ENCODE assay signal across 10 cellular contexts in the genomic region with DNA sequence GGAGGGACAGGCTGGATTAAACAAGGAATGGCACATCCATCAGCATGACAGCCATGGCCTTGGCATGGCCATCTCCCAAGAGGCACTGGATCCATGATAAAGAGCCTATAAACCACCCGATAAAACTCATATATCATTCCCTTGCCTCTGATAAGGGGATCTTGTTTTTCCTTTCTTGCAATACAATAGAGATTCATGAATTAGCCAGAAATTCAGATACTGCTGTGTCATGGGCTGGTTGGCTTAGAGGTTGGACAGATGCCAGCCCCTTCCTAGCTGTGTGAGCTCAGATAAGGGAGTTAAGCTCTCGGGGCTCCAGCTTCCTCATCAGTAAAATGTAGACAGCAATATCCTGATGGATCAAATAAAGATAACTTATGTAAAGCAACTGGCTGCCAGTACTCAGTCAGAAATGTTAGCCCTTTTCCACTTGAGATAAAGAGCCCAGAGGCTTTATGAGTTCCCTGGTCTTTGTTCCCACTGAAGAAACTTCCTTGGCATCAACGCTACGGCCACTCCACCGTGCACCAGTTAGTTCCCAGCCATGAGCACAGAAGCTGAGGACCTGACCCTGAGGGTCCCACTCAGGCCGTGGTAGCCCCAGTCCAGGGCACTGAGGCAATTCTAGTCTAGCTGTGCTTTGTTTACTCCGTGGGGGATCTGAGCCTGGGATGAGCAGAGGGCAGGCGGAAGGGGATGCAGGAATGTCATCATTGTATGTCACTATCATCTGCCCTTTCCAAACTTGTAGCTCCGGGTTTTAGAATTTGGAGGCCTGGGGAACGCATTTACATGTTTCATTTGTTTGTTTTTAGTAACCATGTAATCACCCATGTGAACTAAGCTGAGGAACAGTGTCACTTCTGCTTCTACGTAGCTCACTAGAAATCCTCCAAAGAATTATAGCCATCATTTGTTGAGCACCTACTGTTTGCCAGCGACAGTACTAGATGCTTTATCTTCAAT.
DNase-seq lines count a peak whose midpoint lies in the region; ATAC-seq, FAIRE-seq and TF ChIP-seq lines count a peak whose summit lies in the region.
"Had no signal": no experiment of that assay in that cellular context is flagged by ENCODE, and none has a peak within 500 bp of the region (broad histone marks: within the 10 kb centered on the region; RNA-seq: fewer than 3 reads in every experiment).

No MANE protein-coding gene starts in this region.

- no peaks in the 10 kb centered on the region for H3K9me3 ChIP-seq in right lobe of liver
- H3K9me3 ChIP-seq in suprapubic skin = no peaks in the 10 kb centered on the region

- H3K27me3 ChIP-seq in right lobe of liver (no peaks in the 10 kb centered on the region), suprapubic skin (no peaks in the 10 kb centered on the region)

- H3K27ac ChIP-seq in right lobe of liver (peak overlapping the region; percentile 30 to 61 (median 48)), suprapubic skin (no peak overlapping the region)
- H3K27ac ChIP-seq: 22Rv1 had no signal

- H3K4me3 ChIP-seq in NB4 (ENCODE audit: low read depth, low read length) = no peak overlapping the region
- no peak overlapping the region for H3K4me3 ChIP-seq in cardiac fibroblast (replicated peaks in 1 of 2; ENCODE audit: low read depth in 2 of 2, low read length in 2 of 2)
- H3K4me3 ChIP-seq in right lobe of liver = no peak overlapping the region
- H3K4me3 ChIP-seq in suprapubic skin = no peak overlapping the region

- DNase-seq in DMS 273 (lab: John Stamatoyannopoulos, UW; ENCODE audit: unreplicated experiment) = peak; percentile 67
- DNase-seq in DMS 273 treated with DMSO at 0.1 percent for 48 hours (lab: John Stamatoyannopoulos, UW) = no peak
- DNase-seq in NB4 (ENCODE audit: low read depth) = peak; percentile 90
- peak; percentile 89 to 97 for DNase-seq in cardiac fibroblast (ENCODE audit: low read depth in 2 of 2)
- DNase-seq in right lobe of liver = peak; percentile 78 to 86 (median 83)
- peak; percentile 30 for DNase-seq in urothelium cell line (ENCODE audit: low spot score)
- DNase-seq in naive thymus-derived CD8-positive, alpha-beta T cell = no peak
- no peak for DNase-seq in suprapubic skin (ENCODE audit: low spot score in 2 of 2)

- H3K36me3 Mint-ChIP-seq in naive thymus-derived CD8-positive, alpha-beta T cell = no peaks in the 10 kb centered on the region

- no peak for TF ChIP-seq POLR2A in NB4 (IDR thresholded peaks at IDR 0.05; ENCODE audit: extremely low read depth, insufficient read length)
- no peak for TF ChIP-seq POLR2A in right lobe of liver (IDR thresholded peaks at IDR 0.05)
- TF ChIP-seq POLR2A in suprapubic skin (IDR thresholded peaks at IDR 0.05) = no peak

- ATAC-seq in right lobe of liver = peak; percentile 84 to 90 (median 86)
- no peak for ATAC-seq in naive thymus-derived CD8-positive, alpha-beta T cell

- H3K4me1 ChIP-seq in right lobe of liver (peaks cover 0 to 15% (median 10%) of the 10 kb centered on the region in 4 donors), suprapubic skin (peaks cover 20% of the 10 kb centered on the region)

- no peak for FAIRE-seq in urothelium cell line (lab: Jason Lieb, UNC)
- FAIRE-seq: TTC549 had no signal

- H3K27ac Mint-ChIP-seq in naive thymus-derived CD8-positive, alpha-beta T cell = peak overlapping the region in 1 of 10 donors; percentile 41

- no peak overlapping the region for H3K4me3 Mint-ChIP-seq in naive thymus-derived CD8-positive, alpha-beta T cell

- 31% methylated on average over 9 of the region's 12 CpGs for WGBS in right lobe of liver (ENCODE audit: insufficient coverage, low coverage, low lambda C conversion rate, missing lambda C conversion rate)
- 60% methylated on average over 11 of the region's 12 CpGs for WGBS in suprapubic skin

- POLR2A ChIA-PET in naive thymus-derived CD8-positive, alpha-beta T cell (lab: Charles Lee) = no interaction called here

- no peak for TF ChIP-seq EP300 in suprapubic skin (IDR thresholded peaks at IDR 0.05)

- H3K4me1 Mint-ChIP-seq in naive thymus-derived CD8-positive, alpha-beta T cell = peaks cover under 1 to 40% (median 5%) of the 10 kb centered on the region in 4 donors

- TF ChIP-seq CTCF in NB4 (IDR thresholded peaks at IDR 0.05; ENCODE audit: low read depth, low read length) (no peak), cardiac fibroblast (IDR thresholded peaks at IDR 0.05; ENCODE audit: low read depth, low read length) (no peak), right lobe of liver (IDR thresholded peaks at IDR 0.05) (no peak), suprapubic skin (IDR thresholded peaks at IDR 0.05) (no peak)

- intact Hi-C loops in right lobe of liver (cut with DNase I) = no loop called here

- H3K36me3 ChIP-seq in right lobe of liver = no peaks in the 10 kb centered on the region
- H3K36me3 ChIP-seq in suprapubic skin = no peaks in the 10 kb centered on the region

- H3K9me3 Mint-ChIP-seq in naive thymus-derived CD8-positive, alpha-beta T cell = no peaks in the 10 kb centered on the region

- no peaks in the 10 kb centered on the region for H3K27me3 Mint-ChIP-seq in naive thymus-derived CD8-positive, alpha-beta T cell

Comparison
In these comparisons a context has a peak if more than half of its experiments do, and no peak if none do; other contexts are left out.
1. DNase-seq: peak in DMS 273 (single experiment), NB4 (single experiment), cardiac fibroblast (2 of 2), right lobe of liver (3 of 3) and urothelium cell line (single experiment); none in DMS 273 treated with DMSO at 0.1 percent for 48 hours (single experiment), naive thymus-derived CD8-positive, alpha-beta T cell (0 of 10) and suprapubic skin (0 of 2).
2. ATAC-seq: peak in right lobe of liver (4 of 4); none in naive thymus-derived CD8-positive, alpha-beta T cell (0 of 2).